8 cellular contexts compared by ENCODE assay signal in the genomic region with DNA sequence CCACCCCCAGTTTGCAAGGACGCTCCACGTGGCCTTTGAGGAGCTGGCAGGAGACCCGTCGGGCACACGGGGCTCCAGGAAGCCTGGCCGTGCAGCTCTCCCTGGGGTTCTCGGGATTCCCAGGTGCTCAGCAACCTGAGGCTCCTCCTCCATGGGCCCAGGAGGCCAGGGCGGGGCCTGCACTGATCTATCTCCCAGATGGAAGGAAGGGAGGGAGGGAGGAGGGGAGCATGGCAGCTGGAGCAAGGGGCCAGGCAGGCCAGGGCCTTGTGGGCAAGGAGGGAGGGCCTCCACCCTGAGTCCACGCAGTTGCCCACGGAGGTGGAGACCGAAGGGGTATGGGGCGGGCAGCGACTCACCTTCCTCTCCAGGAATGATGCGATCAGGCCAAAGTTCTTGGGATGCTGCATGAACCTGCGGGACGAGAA.
DNase-seq lines count a peak whose midpoint lies in the region; ATAC-seq lines count a peak whose summit lies in the region.

No MANE protein-coding gene starts in this region.

- H3K9ac ChIP-seq in NT2/D1 (ENCODE audit: insufficient read length, low read depth) (peak overlapping the region; percentile 83), skeletal muscle satellite cell (ENCODE audit: low read depth, low read length) (peak overlapping the region; percentile 65)

- H3K9me3 Mint-ChIP-seq in T-cell = no peaks in the 10 kb centered on the region

- H3K9me3 ChIP-seq in NT2/D1 (ENCODE audit: insufficient read depth, low read length) (no peaks in the 10 kb centered on the region), skeletal muscle satellite cell (replicated peaks; ENCODE audit: low read length) (no peaks in the 10 kb centered on the region)

- intact Hi-C loops in Right ventricle myocardium superior (cut with DNase I) = loop anchor here (5.0 kb wide), 1 partner anchor 35 kb away; no protein-coding TSS in a partner anchor

- POLR2A ChIA-PET in T-cell (lab: Charles Lee) = no interaction called here

- no peaks in the 10 kb centered on the region for H3K4me1 Mint-ChIP-seq in T-cell

- CTCF ChIA-PET in T-cell (lab: Charles Lee) = no interaction called here

- H3K36me3 ChIP-seq in NT2/D1 (ENCODE audit: insufficient read depth, insufficient read length, low read length) (peaks cover 73% of the 10 kb centered on the region), skeletal muscle satellite cell (ENCODE audit: insufficient read depth, low read length) (peaks cover 49% of the 10 kb centered on the region)

- H3K27ac Mint-ChIP-seq in T-cell = no peak overlapping the region

- no peak overlapping the region for H3K4me3 Mint-ChIP-seq in T-cell

- DNase-seq in ELF-1 (ENCODE audit: low read depth, low spot score) (peak; percentile 44), NT2/D1 (ENCODE audit: low read depth, low spot score) (no peak), Right ventricle myocardium superior (peak; percentile 60), T-cell (no peak)
- DNase-seq in stimulated activated naive CD4-positive, alpha-beta T cell (lab: John Stamatoyannopoulos, UW) = no peak
- DNase-seq in stimulated activated CD4-positive, alpha-beta T cell treated with anti-CD3 and anti-CD28 coated beads, Interleukin-4, amount 100 ng/mL, for 1 hour = no peak

- no peaks in the 10 kb centered on the region for H3K27me3 Mint-ChIP-seq in T-cell

- H3K4me3 ChIP-seq in NT2/D1 (ENCODE audit: insufficient read length, low read depth) (peak overlapping the region; percentile 32), skeletal muscle satellite cell (ENCODE audit: low read length) (peak overlapping the region; percentile 67)

- H3K27me3 ChIP-seq in NT2/D1 (ENCODE audit: insufficient read depth, insufficient read length) (no peaks in the 10 kb centered on the region), skeletal muscle satellite cell (ENCODE audit: control insufficient read depth, insufficient read depth, low read length) (no peaks in the 10 kb centered on the region)

- H3K4me2 ChIP-seq in skeletal muscle satellite cell (ENCODE audit: low read length) = peak overlapping the region; percentile 85

- peaks cover 50% of the 10 kb centered on the region for H3K36me3 Mint-ChIP-seq in T-cell

- H3K4me1 ChIP-seq in NT2/D1 (ENCODE audit: insufficient read depth, insufficient read length) (peaks cover 31% of the 10 kb centered on the region), skeletal muscle satellite cell (ENCODE audit: control insufficient read depth, insufficient read depth, low read length) (peaks cover 35% of the 10 kb centered on the region)

- peak; percentile 11 for ATAC-seq in Right ventricle myocardium superior (ENCODE audit: poor library complexity)
- no peak for ATAC-seq in HG02870 (IDR thresholded peaks at IDR 0.05; ENCODE audit: unreplicated experiment)
- ATAC-seq in T-cell (replicated peaks in 1 of 4) = no peak

Comparison
In these comparisons a context has a peak if more than half of its experiments do, and no peak if none do; other contexts are left out.
1. DNase-seq: peak in ELF-1 (single experiment) and Right ventricle myocardium superior (single experiment); none in NT2/D1 (single experiment), stimulated activated naive CD4-positive, alpha-beta T cell (0 of 6), stimulated activated CD4-positive, alpha-beta T cell treated with anti-CD3 and anti-CD28 coated beads, Interleukin-4, amount 100 ng/mL, for 1 hour (single experiment) and T-cell (0 of 34).